10 cellular contexts compared by ENCODE assay signal in genomic region chr3:58164199-58164879, GRCh38. TPM values are rescaled to one million over a fixed set of nuclear protein-coding genes. Genes with fewer than 3 reads are reported as not detected.
DNase-seq lines count a peak whose midpoint lies in the region; ATAC-seq and TF ChIP-seq lines count a peak whose summit lies in the region.
"Had no signal": no experiment of that assay in that cellular context is flagged by ENCODE, and none has a peak within 500 bp of the region (broad histone marks: within the 10 kb centered on the region; RNA-seq: fewer than 3 reads in every experiment).

No MANE protein-coding gene starts in this region.

- 51 to 54% methylated on average over 12 of the region's 12 CpGs for WGBS in heart right ventricle, 2 donors

- H3K27ac ChIP-seq in RWPE1 (peak overlapping the region; percentile 63), heart right ventricle (peak overlapping the region; percentile 56 to 91 (median 84))

- peaks cover 7 to 66% (median 41%) of the 10 kb centered on the region in 9 donors for H3K4me1 ChIP-seq in heart right ventricle
- H3K4me1 ChIP-seq in skeletal muscle satellite cell (ENCODE audit: control insufficient read depth, insufficient read depth, low read length), result peaks cover 52% of the 10 kb centered on the region

- H3K9me3 ChIP-seq in heart right ventricle, result peaks cover 0 to 7% (median 0%) of the 10 kb centered on the region in 11 donors
- no peaks in the 10 kb centered on the region for H3K9me3 ChIP-seq in skeletal muscle satellite cell (replicated peaks; ENCODE audit: low read length)

- POLR2A ChIA-PET in RWPE1 (lab: Yijun Ruan, JAX; ENCODE audit: low non-redundant PET), result no interaction called here

- H3K36me3 ChIP-seq in heart right ventricle (peaks cover 0 to 90% (median 9%) of the 10 kb centered on the region in 9 donors), skeletal muscle satellite cell (ENCODE audit: insufficient read depth, low read length) (peaks cover 7% of the 10 kb centered on the region)

- no peak overlapping the region for H3K9ac ChIP-seq in skeletal muscle satellite cell (ENCODE audit: low read depth, low read length)

- H3K27me3 ChIP-seq in heart right ventricle (no peaks in the 10 kb centered on the region), skeletal muscle satellite cell (ENCODE audit: control insufficient read depth, insufficient read depth, low read length) (no peaks in the 10 kb centered on the region)

- peak overlapping the region; percentile 42 for H3K4me2 ChIP-seq in skeletal muscle satellite cell (ENCODE audit: low read length)

- CTCF ChIA-PET in RWPE1 (lab: Yijun Ruan, JAX), result interaction anchor here (0.6 kb wide), 1 partner anchor 13 kb away, joined by 3 read pairs; no protein-coding TSS in a partner anchor

- DNase-seq in HT-29 (ENCODE audit: low spot score), result peak; percentile 75
- DNase-seq in RWPE1 (ENCODE audit: low spot score), result no peak
- DNase-seq in heart right ventricle, result peak; percentile 85 to 88
- DNase-seq in cerebellar nuclear complex (lab: John Stamatoyannopoulos, UW), result no peak
- no peak for DNase-seq in ureter (ENCODE audit: low spot score)
- no peak for DNase-seq in OCI-M1 (lab: John Stamatoyannopoulos, UW)
- DNase-seq: naive thymus-derived CD4-positive, alpha-beta T cell; T-cell had no signal

- TF ChIP-seq CTCF in RWPE1 (conservative IDR thresholded peaks at IDR 0.05; ENCODE audit: low read depth) (no peak), heart right ventricle (IDR thresholded peaks at IDR 0.05) (no peak)

- H3K4me3 ChIP-seq in heart right ventricle (no peak overlapping the region), skeletal muscle satellite cell (ENCODE audit: low read length) (no peak overlapping the region)

- peak; percentile 61 to 89 (median 82) for ATAC-seq in heart right ventricle
- ATAC-seq in HG03175 (IDR thresholded peaks at IDR 0.05; ENCODE audit: unreplicated experiment), result no peak
- ATAC-seq: naive thymus-derived CD4-positive, alpha-beta T cell; T-cell had no signal

- intact Hi-C loops in heart right ventricle (cut with DNase I), result loop anchor here in 2 of 10 donors (5.0 to 10.0 kb wide), 2 partner anchors 157 to 220 kb away; partner anchors contain the start of gene FLNB (in 1 of the 2)

RNA-seq across cellular contexts. Expression of gene DNASE1L3, which starts 46.4 kb away (rescaled TPM):
- not detected in 2 replicates for total RNA-seq in HT-29 (2014; rRNA removed; shearing (Covaris generic))
- total RNA-seq in heart right ventricle (1 to 10 TPM; 1.2 to 4.6 (median 2.4) TPM), ureter (6.1 TPM)
- 1 to 10 TPM; 2.3 to 3.1 TPM for polyA plus RNA-seq in heart right ventricle
- total RNA-seq in skeletal muscle satellite cell (2012; rRNA removed), result not detected in 2 replicates
- polyA plus RNA-seq: naive thymus-derived CD4-positive, alpha-beta T cell had no signal

Comparison
In these comparisons a context has a peak if more than half of its experiments do, and no peak if none do; other contexts are left out.
1. DNase-seq: peak in HT-29 (single experiment) and heart right ventricle (2 of 2); none in RWPE1 (single experiment), cerebellar nuclear complex (0 of 2), ureter (single experiment) and OCI-M1 (single experiment).